ENCODE assay signal across 13 cellular contexts in genomic region chr20:4507288-4507719, GRCh38.
DNase-seq lines count a peak whose midpoint lies in the region; ATAC-seq lines count a peak whose summit lies in the region.
"Had no signal": no experiment of that assay in that cellular context is flagged by ENCODE, and none has a peak within 500 bp of the region (broad histone marks: within the 10 kb centered on the region; RNA-seq: fewer than 3 reads in every experiment).

No MANE protein-coding gene starts in this region.

- DNase-seq in Caki2 (ENCODE audit: low read depth) (peak; percentile 83), NCI-H69 (lab: John Stamatoyannopoulos, UW) (peak; percentile 3), dermis microvascular lymphatic vessel endothelial cell (ENCODE audit: low read depth in 2 of 2) (peak; percentile 58 to 95), mucosa of gallbladder (ENCODE audit: low spot score) (peak; percentile 39), caudate nucleus (lab: John Stamatoyannopoulos, UW) (no peak)
- DNase-seq in stimulated activated CD4-positive, alpha-beta T cell treated with anti-CD3 and anti-CD28 coated beads, Interleukin-2, amount 100 ng/mL, for 48 hours: no peak
- DNase-seq: activated CD4-positive, alpha-beta T cell treated with anti-CD3 and anti-CD28 coated beads, Interleukin-2, amount 10 ng/mL, durations not matched to agents 24 days and 14 days; activated naive CD4-positive, alpha-beta T cell; cortex of kidney; MV-4-11; NCI-H526 had no signal

- H3K27ac ChIP-seq in caudate nucleus (ENCODE audit: low read depth, low read length): no peak overlapping the region

- in situ Hi-C loops in Caki2 (cut with HindIII; ENCODE audit: low pct_unique_long_range_greater_than_20kb, low sequenced_read_pairs): no loop called here

- ATAC-seq in GM21367 (IDR thresholded peaks at IDR 0.05; ENCODE audit: unreplicated experiment): no peak
- ATAC-seq in HG03432 (IDR thresholded peaks at IDR 0.05; ENCODE audit: unreplicated experiment): no peak

Comparison
In these comparisons a context has a peak if more than half of its experiments do, and no peak if none do; other contexts are left out.
1. DNase-seq: peak in Caki2 (single experiment), NCI-H69 (single experiment), dermis microvascular lymphatic vessel endothelial cell (2 of 2) and mucosa of gallbladder (single experiment); none in caudate nucleus (0 of 61) and stimulated activated CD4-positive, alpha-beta T cell treated with anti-CD3 and anti-CD28 coated beads, Interleukin-2, amount 100 ng/mL, for 48 hours (0 of 2).